Comparison of ENCODE assay signal across 8 cellular contexts in the genomic region with DNA sequence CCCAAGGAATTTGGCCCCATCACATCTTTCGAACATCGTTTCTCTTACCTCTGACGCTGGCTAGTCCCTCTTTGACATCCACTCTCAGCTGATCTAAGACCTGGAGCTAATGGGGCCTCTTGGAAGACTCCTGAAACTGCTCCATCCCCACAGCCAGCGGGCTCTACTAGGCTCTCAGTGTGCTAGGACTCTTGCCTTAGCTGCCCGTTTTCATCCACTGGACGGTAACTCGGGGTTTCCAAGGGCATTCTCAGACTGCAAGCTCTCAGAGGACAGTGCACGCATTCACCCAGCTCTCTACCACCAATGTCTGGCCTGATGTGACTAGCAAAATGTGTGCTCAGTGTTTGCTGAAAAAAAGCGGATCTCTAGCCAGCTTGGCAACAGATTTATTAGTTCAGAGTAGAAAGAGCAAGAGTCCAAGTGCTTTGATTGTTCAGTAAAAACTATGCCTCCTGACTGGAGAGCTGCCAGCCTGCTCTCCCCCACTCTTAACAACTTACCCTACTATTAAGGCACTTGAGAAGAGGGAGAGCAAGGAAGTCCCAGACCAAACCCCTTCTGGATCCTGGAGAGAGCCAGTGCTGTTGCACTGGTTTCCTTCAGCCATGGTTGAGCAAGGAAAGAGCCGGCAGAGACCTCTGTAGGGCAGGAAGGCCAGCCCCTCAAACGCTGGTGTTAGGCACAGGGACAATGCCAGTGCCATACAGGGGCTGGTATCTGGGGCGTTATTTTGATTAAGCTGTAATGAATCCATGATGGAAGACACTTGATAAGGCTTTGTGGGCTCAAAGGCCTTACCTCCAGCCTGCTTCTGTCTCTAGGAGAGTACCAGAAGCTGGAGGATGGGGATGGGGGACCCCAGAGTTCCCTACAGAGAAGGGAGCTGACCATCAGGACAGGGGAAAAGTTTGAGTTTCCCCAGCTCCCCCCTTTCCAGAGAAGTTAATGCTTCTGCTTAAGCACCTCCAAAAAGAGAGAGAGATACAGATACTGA. TPM values are rescaled to one million over a fixed set of nuclear protein-coding genes. Genes with fewer than 3 reads are reported as not detected.
DNase-seq lines count a peak whose midpoint lies in the region; ATAC-seq and TF ChIP-seq lines count a peak whose summit lies in the region.

No MANE protein-coding gene starts in this region.

- H3K27me3 Mint-ChIP-seq in activated B cell treated with CpG ODN at 0.5 μM for 24 hours, result no peaks in the 10 kb centered on the region

- H3K4me1 ChIP-seq in GM23248 (ENCODE audit: insufficient read depth) (peaks cover 10% of the 10 kb centered on the region), skeletal muscle satellite cell (ENCODE audit: control insufficient read depth, insufficient read depth, low read length) (peaks cover 25% of the 10 kb centered on the region)

- peaks cover 56% of the 10 kb centered on the region for H3F3A ChIP-seq in GM23248 (ENCODE audit: insufficient read depth)

- peak overlapping the region; percentile 95 for H3K27ac Mint-ChIP-seq in activated B cell treated with CpG ODN at 0.5 μM for 24 hours

- no peaks in the 10 kb centered on the region for H3K9me2 ChIP-seq in GM23248 (ENCODE audit: insufficient read depth)

- CTCF ChIA-PET in activated B cell treated with CpG ODN at 0.5 μM for 24 hours (lab: Charles Lee), result interaction anchor here (3.2 kb wide), 1 partner anchor 27 kb away, joined by 12 read pairs; no protein-coding TSS in a partner anchor

- in situ Hi-C loops in GM23248 (cut with MboI), result no loop called here

- H4K20me1 ChIP-seq in GM23248 (ENCODE audit: insufficient read depth), result no peaks in the 10 kb centered on the region

- H3K36me3 ChIP-seq in GM23248 (ENCODE audit: low read depth), result peaks cover 32% of the 10 kb centered on the region; the same call in 1 of the 2 replicates
- H3K36me3 ChIP-seq in skeletal muscle satellite cell (ENCODE audit: insufficient read depth, low read length), result peaks cover 59% of the 10 kb centered on the region

- H3K4me3 ChIP-seq in GM23248, result peak overlapping the region; percentile 67
- peak overlapping the region; percentile 78 for H3K4me3 ChIP-seq in skeletal muscle satellite cell (ENCODE audit: low read length)

- H3K4me1 Mint-ChIP-seq in activated B cell treated with CpG ODN at 0.5 μM for 24 hours, result peaks cover 45% of the 10 kb centered on the region

- peaks cover 26% of the 10 kb centered on the region; the same call in 1 of the 2 replicates for H3K79me2 ChIP-seq in GM23248 (ENCODE audit: insufficient read depth)

- DNase-seq in 8988T (peak; percentile 29), GM23248 (peak; percentile 43), activated B cell treated with CpG ODN at 0.5 μM for 24 hours (no peak), hepatic stellate cell (ENCODE audit: low spot score) (peak; percentile 46), epidermal melanocyte (ENCODE audit: insufficient read length, low spot score) (no peak), A172 (ENCODE audit: low spot score) (no peak)
- DNase-seq in stimulated activated CD4-positive, alpha-beta T cell treated with anti-CD3 and anti-CD28 coated beads, Interleukin-12 subunit alpha, Interleukin-12 subunit beta, amount 100 ng/mL, for 4 hours, result no peak

- ATAC-seq in activated B cell treated with CpG ODN at 0.5 μM for 24 hours (ENCODE audit: low read depth), result no peak

- POLR2A ChIA-PET in activated B cell treated with CpG ODN at 0.5 μM for 24 hours (lab: Charles Lee), result interaction anchor here (0.5 to 19.4 kb wide), 16 partner anchors 9 to 826 kb away, joined by 3 to 617 read pairs (median 4); partner anchors contain the start of genes AP5B1, CCDC85B, DPP3 and KAT5

- WGBS in GM23248 (ENCODE audit: low coverage in 1 of 2, low lambda C conversion rate in 2 of 2, missing lambda C conversion rate in 2 of 2), 2 experiments, result 48 to 49% methylated on average over 12 of the region's 12 CpGs

- peak overlapping the region; percentile 90 for H3K4me3 Mint-ChIP-seq in activated B cell treated with CpG ODN at 0.5 μM for 24 hours

- H3K9ac ChIP-seq in GM23248 (peak overlapping the region; percentile 82), skeletal muscle satellite cell (ENCODE audit: low read depth, low read length) (peak overlapping the region; percentile 87)

- peak overlapping the region; percentile 88 for H3K27ac ChIP-seq in GM23248

- peaks cover 85% of the 10 kb centered on the region for H3K36me3 Mint-ChIP-seq in activated B cell treated with CpG ODN at 0.5 μM for 24 hours (ENCODE audit: low read depth)

- no peak for TF ChIP-seq CTCF in activated B cell treated with CpG ODN at 0.5 μM for 24 hours (IDR thresholded peaks at IDR 0.05)

- H3K4me2 ChIP-seq in GM23248 (ENCODE audit: unreplicated experiment) (peak overlapping the region; percentile 74), skeletal muscle satellite cell (ENCODE audit: low read length) (peak overlapping the region; percentile 92)

- H3K9me3 ChIP-seq in GM23248 (ENCODE audit: low read depth), result no peaks in the 10 kb centered on the region
- H3K9me3 ChIP-seq in skeletal muscle satellite cell (replicated peaks; ENCODE audit: low read length), result no peaks in the 10 kb centered on the region

- intact Hi-C loops in activated B cell treated with CpG ODN at 0.5 μM for 24 hours (cut with micrococcal nuclease), result no loop called here

- H3K27me3 ChIP-seq in GM23248 (replicated peaks; ENCODE audit: insufficient read depth), result no peaks in the 10 kb centered on the region
- no peaks in the 10 kb centered on the region for H3K27me3 ChIP-seq in skeletal muscle satellite cell (ENCODE audit: control insufficient read depth, insufficient read depth, low read length)

- H3K9me3 Mint-ChIP-seq in activated B cell treated with CpG ODN at 0.5 μM for 24 hours, result no peaks in the 10 kb centered on the region

- H2AFZ ChIP-seq in GM23248, result peak overlapping the region; percentile 65; the same call in 1 of the 2 replicates

RNA-seq across cellular contexts. Expression of gene RELA, which starts 9.2 kb away (rescaled TPM):
- 38.4 and 45.1 TPM in 2 replicates for total RNA-seq in GM23248 (2014; rRNA removed; shearing (Covaris generic))
- 67.8 and 74.3 TPM in 2 replicates for polyA plus RNA-seq in GM23248 (2016; fragmentation: Nextera tagmentation; extraction: Ambion mirVana)
- total RNA-seq in activated B cell treated with CpG ODN at 0.5 μM for 24 hours, result 110 and 119 TPM in 2 replicates
- 18.0 and 25.6 TPM in 2 replicates for total RNA-seq in skeletal muscle satellite cell (2012; rRNA removed)
- total RNA-seq in A172 (2014; rRNA removed; shearing (Covaris generic)), result 24.9 and 29.7 TPM in 2 replicates

RNA-seq across cellular contexts. Expression of gene SIPA1, which starts 15.6 kb away (rescaled TPM):
- 15.9 and 16.6 TPM in 2 replicates for total RNA-seq in GM23248 (2014; rRNA removed; shearing (Covaris generic))
- 10.8 and 13.0 TPM in 2 replicates for polyA plus RNA-seq in GM23248 (2016; fragmentation: Nextera tagmentation; extraction: Ambion mirVana)
- 236 and 252 TPM in 2 replicates for total RNA-seq in activated B cell treated with CpG ODN at 0.5 μM for 24 hours
- total RNA-seq in skeletal muscle satellite cell (2012; rRNA removed), result 19.2 and 19.3 TPM in 2 replicates
- 10.4 and 19.5 TPM in 2 replicates for total RNA-seq in A172 (2014; rRNA removed; shearing (Covaris generic))

RNA-seq across cellular contexts. Expression of gene PCNX3, which starts 38.0 kb away (rescaled TPM):
- 23.5 and 30.2 TPM in 2 replicates for total RNA-seq in GM23248 (2014; rRNA removed; shearing (Covaris generic))
- polyA plus RNA-seq in GM23248 (2016; fragmentation: Nextera tagmentation; extraction: Ambion mirVana), result 8.1 and 8.6 TPM in 2 replicates
- 45.3 and 51.4 TPM in 2 replicates for total RNA-seq in activated B cell treated with CpG ODN at 0.5 μM for 24 hours
- total RNA-seq in skeletal muscle satellite cell (2012; rRNA removed), result 29.4 and 33.4 TPM in 2 replicates
- total RNA-seq in A172 (2014; rRNA removed; shearing (Covaris generic)), result 19.6 and 20.1 TPM in 2 replicates

RNA-seq across cellular contexts. Expression of gene MAP3K11, which starts 39.5 kb away (rescaled TPM):
- 17.6 and 24.7 TPM in 2 replicates for total RNA-seq in GM23248 (2014; rRNA removed; shearing (Covaris generic))
- 9.5 and 10.6 TPM in 2 replicates for polyA plus RNA-seq in GM23248 (2016; fragmentation: Nextera tagmentation; extraction: Ambion mirVana)
- total RNA-seq in activated B cell treated with CpG ODN at 0.5 μM for 24 hours, result 72.1 and 89.6 TPM in 2 replicates
- total RNA-seq in skeletal muscle satellite cell (2012; rRNA removed), result 22.9 and 25.9 TPM in 2 replicates
- 38.2 and 39.2 TPM in 2 replicates for total RNA-seq in A172 (2014; rRNA removed; shearing (Covaris generic))

RNA-seq across cellular contexts. Expression of gene KCNK7, which starts 57.9 kb away (rescaled TPM):
- not detected in 2 replicates for total RNA-seq in GM23248 (2014; rRNA removed; shearing (Covaris generic))
- not detected in 2 replicates for polyA plus RNA-seq in GM23248 (2016; fragmentation: Nextera tagmentation; extraction: Ambion mirVana)
- total RNA-seq in activated B cell treated with CpG ODN at 0.5 μM for 24 hours, result 1.0 and 1.1 TPM in 2 replicates
- 0.25 and 0.44 TPM in 2 replicates for total RNA-seq in skeletal muscle satellite cell (2012; rRNA removed)
- 0.86 TPM in 1 of 2 replicates, not detected in the other for total RNA-seq in A172 (2014; rRNA removed; shearing (Covaris generic))

Comparison
In these comparisons a context has a peak if more than half of its experiments do, and no peak if none do; other contexts are left out.
1. DNase-seq: peak in 8988T (single experiment), GM23248 (single experiment) and hepatic stellate cell (single experiment); none in activated B cell treated with CpG ODN at 0.5 μM for 24 hours (single experiment), epidermal melanocyte (single experiment), A172 (single experiment) and stimulated activated CD4-positive, alpha-beta T cell treated with anti-CD3 and anti-CD28 coated beads, Interleukin-12 subunit alpha, Interleukin-12 subunit beta, amount 100 ng/mL, for 4 hours (single experiment).
2. RNA of gene SIPA1, which starts 15.6 kb away (total RNA-seq): 236 to 252 TPM in activated B cell treated with CpG ODN at 0.5 μM for 24 hours; 15.9 to 16.6 TPM in GM23248 and 10.4 to 19.5 TPM in A172; every median in the first group is over 10 times any median in the second.